Comparison of ENCODE assay signal across 2 cellular contexts in genomic region chr5:33210983-33211382, GRCh38.
TF ChIP-seq lines count a peak whose summit lies in the region.

No MANE protein-coding gene starts in this region.

TF ChIP-seq in HepG2, 621 proteins besides CTCF, POLR2A, EP300 and RAD21:
- TF ChIP-seq MBNL3 (CRISPR knock-in tag; conservative IDR thresholded peaks at IDR 0.05), result no peak
- no peak for TF ChIP-seq MTF2 (CRISPR knock-in tag; IDR thresholded peaks at IDR 0.05; ENCODE audit: borderline replicate concordance)
- peak; percentile 90 for TF ChIP-seq MAFF (IDR thresholded peaks at IDR 0.05; ENCODE audit: low read depth, low read length)
- TF ChIP-seq MAFK (conservative IDR thresholded peaks at IDR 0.05 in 1 of 2, IDR thresholded peaks at IDR 0.05 in 1 of 2; ENCODE audit: low read length in 2 of 2), result peak; percentile 87 to 95

TF ChIP-seq in H1, 55 proteins besides CTCF, POLR2A, EP300 and RAD21:
- TF ChIP-seq SP4 (IDR thresholded peaks at IDR 0.05; ENCODE audit: low read length), result no peak
- peak; percentile 67; the same call in 1 of the 2 replicates for TF ChIP-seq MAFK (IDR thresholded peaks at IDR 0.05; ENCODE audit: low read depth, low read length)
